Comparison of ENCODE assay signal across 40 cellular contexts in the genomic region with DNA sequence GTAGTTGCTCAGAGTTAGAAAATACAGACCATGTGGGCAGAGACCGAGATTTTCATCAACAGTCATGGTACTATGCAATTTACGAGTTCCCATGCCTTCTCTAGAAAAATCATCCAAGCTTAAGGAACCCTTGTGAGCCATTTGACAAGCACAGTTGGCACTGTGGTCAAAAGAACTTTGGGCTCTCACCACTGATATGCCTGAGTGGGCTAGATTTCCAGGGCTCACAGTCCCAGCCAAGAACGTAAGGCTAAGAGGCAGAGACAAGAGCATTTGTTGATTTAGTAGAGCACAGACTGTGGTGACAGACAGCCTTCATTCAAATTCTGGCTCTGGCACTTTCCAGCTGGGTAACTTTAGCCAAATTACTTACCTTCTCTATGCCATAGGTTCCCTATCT.
"Had no signal": no experiment of that assay in that cellular context is flagged by ENCODE, and none has a peak within 500 bp of the region (broad histone marks: within the 10 kb centered on the region; RNA-seq: fewer than 3 reads in every experiment).

No MANE protein-coding gene starts in this region.

- H3K27ac ChIP-seq: adrenal gland, ascending aorta, body of pancreas, brain microvascular endothelial cell, breast epithelium, cardiac muscle cell had no signal

- H3K4me1 ChIP-seq: adrenal gland, ascending aorta, body of pancreas, breast epithelium had no signal

- H3K4me1 Mint-ChIP-seq: activated naive CD4-positive, alpha-beta T cell treated with anti-CD3 and anti-CD28 coated beads, Interleukin-2, amount 10 ng/mL, durations not matched to agents 7 days and 5 days; activated naive CD4-positive, alpha-beta T cell treated with anti-CD3 and anti-CD28 coated beads, Interleukin-2, amount 50 U/mL, for 24 hours; activated naive CD8-positive, alpha-beta T cell treated with anti-CD3 and anti-CD28 coated beads for 36 hours; activated naive CD8-positive, alpha-beta T cell treated with anti-CD3 and anti-CD28 coated beads, Interleukin-2, amount 10 ng/mL, durations not matched to agents 7 days and 5 days; activated naive CD8-positive, alpha-beta T cell treated with anti-CD3 and anti-CD28 coated beads, Interleukin-2, amount 50 U/mL, for 24 hours; activated T-helper 17 cell treated with anti-CD3 and anti-CD28 coated beads, Interleukin-2, amount 50 U/mL, for 72 hours; brain; central memory CD8-positive, alpha-beta T cell had no signal

- H3K36me3 ChIP-seq: adrenal gland, ascending aorta, brain microvascular endothelial cell, breast epithelium, cardiac muscle cell had no signal

- H3K27ac Mint-ChIP-seq: activated naive CD4-positive, alpha-beta T cell treated with anti-CD3 and anti-CD28 coated beads for 36 hours; activated naive CD4-positive, alpha-beta T cell treated with anti-CD3 and anti-CD28 coated beads, Interleukin-2, amount 10 ng/mL, durations not matched to agents 7 days and 5 days; activated naive CD4-positive, alpha-beta T cell treated with anti-CD3 and anti-CD28 coated beads, Interleukin-2, amount 50 U/mL, for 24 hours; activated naive CD4-positive, alpha-beta T cell treated with anti-CD3 and anti-CD28 coated beads, Interleukin-2, amount 50 U/mL, for 72 hours; activated naive CD8-positive, alpha-beta T cell; activated naive CD8-positive, alpha-beta T cell treated with anti-CD3 and anti-CD28 coated beads for 36 hours; activated naive CD8-positive, alpha-beta T cell treated with anti-CD3 and anti-CD28 coated beads, Interleukin-2, amount 10 ng/mL, durations not matched to agents 7 days and 5 days; activated naive CD8-positive, alpha-beta T cell treated with anti-CD3 and anti-CD28 coated beads, Interleukin-2, amount 50 U/mL, for 24 hours; activated T-cell treated with anti-CD3 and anti-CD28 coated beads, Interleukin-2, amount 50 U/mL, for 24 hours; activated T-cell treated with anti-CD3 and anti-CD28 coated beads, Interleukin-2, amount 50 U/mL, for 72 hours; activated T-helper 1 cell treated with anti-CD3 and anti-CD28 coated beads, Interleukin-12 subunit alpha, Interleukin-12 subunit beta, Interleukin-2, Interleukin-4 antibody, amounts not matched to agents 30 ng/mL and 10 ng/mL and 1 ng/mL, durations not matched to agents 14 hours and 24 hours and 36 hours; activated T-helper 17 cell treated with anti-CD3 and anti-CD28 coated beads, Interleukin-2, amount 50 U/mL, for 72 hours; activated T-helper 2 cell treated with anti-CD3 and anti-CD28 coated beads, Interferon-gamma antibody, Interleukin-2, Interleukin-4, amounts not matched to agents 10 μg/mL and 5 μg/mL and 100 μg/mL, durations not matched to agents 14 hours and 24 hours and 36 hours; brain had no signal

- H3K36me3 Mint-ChIP-seq: activated naive CD4-positive, alpha-beta T cell treated with anti-CD3 and anti-CD28 coated beads, Interleukin-2, amount 10 ng/mL, durations not matched to agents 7 days and 5 days; activated naive CD4-positive, alpha-beta T cell treated with anti-CD3 and anti-CD28 coated beads, Interleukin-2, amount 50 U/mL, for 24 hours; activated naive CD4-positive, alpha-beta T cell treated with anti-CD3 and anti-CD28 coated beads, Interleukin-2, amount 50 U/mL, for 72 hours; activated naive CD8-positive, alpha-beta T cell; activated naive CD8-positive, alpha-beta T cell treated with anti-CD3 and anti-CD28 coated beads for 36 hours; activated naive CD8-positive, alpha-beta T cell treated with anti-CD3 and anti-CD28 coated beads, Interleukin-2, amount 10 ng/mL, durations not matched to agents 7 days and 5 days; brain had no signal

- DNase-seq: activated CD8-positive, alpha-beta memory T cell treated with anti-CD3 and anti-CD28 coated beads, Interleukin-2, amount 50 U/mL, for 48 hours; activated effector memory CD4-positive, alpha-beta T cell treated with anti-CD3 and anti-CD28 coated beads, Interleukin-2, amount 50 U/mL, for 16 hours; activated effector memory CD4-positive, alpha-beta T cell treated with Interleukin-2 at 50 U/mL for 16 hours; activated gamma-delta T cell; activated gamma-delta T cell treated with Interleukin-2 at 50 U/mL for 16 hours; activated naive CD4-positive, alpha-beta T cell; activated naive CD4-positive, alpha-beta T cell treated with anti-CD3 and anti-CD28 coated beads for 36 hours; activated naive CD4-positive, alpha-beta T cell treated with anti-CD3 and anti-CD28 coated beads, Interleukin-2, amount 10 ng/mL, durations not matched to agents 7 days and 5 days; activated naive CD4-positive, alpha-beta T cell treated with anti-CD3 and anti-CD28 coated beads, Interleukin-2, amount 50 U/mL, for 16 hours; activated naive CD4-positive, alpha-beta T cell treated with Interleukin-2 at 50 U/mL for 16 hours; activated naive CD8-positive, alpha-beta T cell treated with anti-CD3 and anti-CD28 coated beads for 36 hours; activated naive CD8-positive, alpha-beta T cell treated with anti-CD3 and anti-CD28 coated beads, Interleukin-2, amount 10 ng/mL, durations not matched to agents 7 days and 5 days; activated naive CD8-positive, alpha-beta T cell treated with anti-CD3 and anti-CD28 coated beads, Interleukin-2, amount 50 U/mL, for 24 hours; activated T-cell treated with anti-CD3 and anti-CD28 coated beads for 4 hours; activated T-cell treated with anti-CD3 and anti-CD28 coated beads, Interleukin-2, amount 50 U/mL, for 1 hour; activated T-cell treated with anti-CD3 and anti-CD28 coated beads, Interleukin-2, amount 50 U/mL, for 24 hours; activated T-cell treated with anti-CD3 and anti-CD28 coated beads, Interleukin-2, amount 50 U/mL, for 4 hours; activated T-cell treated with anti-CD3 and anti-CD28 coated beads, Interleukin-2, amount 50 U/mL, for 48 hours; activated T-cell treated with anti-CD3 and anti-CD28 coated beads, Interleukin-2, amount 50 U/mL, for 72 hours; adrenal gland; amniotic stem cell; amygdala; anterior cingulate cortex; aorta; body of pancreas; brain microvascular endothelial cell; caudate nucleus; central memory CD4-positive, alpha-beta T cell had no signal

- H3K27me3 Mint-ChIP-seq: activated naive CD4-positive, alpha-beta T cell treated with anti-CD3 and anti-CD28 coated beads, Interleukin-2, amount 10 ng/mL, durations not matched to agents 7 days and 5 days; activated naive CD4-positive, alpha-beta T cell treated with anti-CD3 and anti-CD28 coated beads, Interleukin-2, amount 50 U/mL, for 24 hours; activated naive CD8-positive, alpha-beta T cell; activated naive CD8-positive, alpha-beta T cell treated with anti-CD3 and anti-CD28 coated beads for 36 hours; activated naive CD8-positive, alpha-beta T cell treated with anti-CD3 and anti-CD28 coated beads, Interleukin-2, amount 10 ng/mL, durations not matched to agents 7 days and 5 days; activated naive CD8-positive, alpha-beta T cell treated with anti-CD3 and anti-CD28 coated beads, Interleukin-2, amount 50 U/mL, for 24 hours; activated T-cell treated with anti-CD3 and anti-CD28 coated beads, Interleukin-2, amount 50 U/mL, for 24 hours; activated T-helper 17 cell treated with anti-CD3 and anti-CD28 coated beads, Interleukin-2, amount 50 U/mL, for 72 hours; central memory CD8-positive, alpha-beta T cell had no signal

- H3K4me3 ChIP-seq: adrenal gland, ascending aorta, body of pancreas, breast epithelium, cardiac muscle cell had no signal

- H3K27me3 ChIP-seq: adrenal gland, ascending aorta, body of pancreas, brain microvascular endothelial cell, breast epithelium, cardiac muscle cell had no signal

- ATAC-seq: activated naive CD4-positive, alpha-beta T cell treated with anti-CD3 and anti-CD28 coated beads, Interleukin-2, amount 50 U/mL, for 72 hours; activated naive CD8-positive, alpha-beta T cell treated with anti-CD3 and anti-CD28 coated beads, Interleukin-2, amount 50 U/mL, for 24 hours; activated T-cell treated with anti-CD3 and anti-CD28 coated beads, Interleukin-2, amount 50 U/mL, for 4 hours; activated T-cell treated with anti-CD3 and anti-CD28 coated beads, Interleukin-2, amount 50 U/mL, for 72 hours; activated T-helper 17 cell treated with anti-CD3 and anti-CD28 coated beads, Interleukin-2, amount 50 U/mL, for 72 hours; body of pancreas had no signal

- H3K9me3 Mint-ChIP-seq: activated naive CD4-positive, alpha-beta T cell treated with anti-CD3 and anti-CD28 coated beads, Interleukin-2, amount 10 ng/mL, durations not matched to agents 7 days and 5 days; activated naive CD8-positive, alpha-beta T cell treated with anti-CD3 and anti-CD28 coated beads for 36 hours; activated T-cell treated with anti-CD3 and anti-CD28 coated beads, Interleukin-2, amount 50 U/mL, for 24 hours; activated T-cell treated with anti-CD3 and anti-CD28 coated beads, Interleukin-2, amount 50 U/mL, for 4 hours; activated T-helper 1 cell treated with anti-CD3 and anti-CD28 coated beads, Interleukin-12 subunit alpha, Interleukin-12 subunit beta, Interleukin-2, Interleukin-4 antibody, amounts not matched to agents 30 ng/mL and 10 ng/mL and 1 ng/mL, durations not matched to agents 14 hours and 24 hours and 36 hours; activated T-helper 2 cell treated with anti-CD3 and anti-CD28 coated beads, Interferon-gamma antibody, Interleukin-2, Interleukin-4, amounts not matched to agents 10 μg/mL and 5 μg/mL and 100 μg/mL, durations not matched to agents 14 hours and 24 hours and 36 hours had no signal

- FAIRE-seq: astrocyte had no signal

- H3K9me3 ChIP-seq: adrenal gland, ascending aorta, body of pancreas, breast epithelium had no signal

- H3K4me3 Mint-ChIP-seq: activated naive CD4-positive, alpha-beta T cell treated with anti-CD3 and anti-CD28 coated beads for 36 hours; activated naive CD4-positive, alpha-beta T cell treated with anti-CD3 and anti-CD28 coated beads, Interleukin-2, amount 10 ng/mL, durations not matched to agents 7 days and 5 days; activated naive CD4-positive, alpha-beta T cell treated with anti-CD3 and anti-CD28 coated beads, Interleukin-2, amount 50 U/mL, for 24 hours; activated naive CD8-positive, alpha-beta T cell; activated naive CD8-positive, alpha-beta T cell treated with anti-CD3 and anti-CD28 coated beads for 36 hours; activated naive CD8-positive, alpha-beta T cell treated with anti-CD3 and anti-CD28 coated beads, Interleukin-2, amount 10 ng/mL, durations not matched to agents 7 days and 5 days; activated naive CD8-positive, alpha-beta T cell treated with anti-CD3 and anti-CD28 coated beads, Interleukin-2, amount 50 U/mL, for 24 hours; activated T-cell treated with anti-CD3 and anti-CD28 coated beads, Interleukin-2, amount 50 U/mL, for 24 hours; activated T-cell treated with anti-CD3 and anti-CD28 coated beads, Interleukin-2, amount 50 U/mL, for 4 hours; activated T-cell treated with anti-CD3 and anti-CD28 coated beads, Interleukin-2, amount 50 U/mL, for 72 hours; activated T-helper 1 cell treated with anti-CD3 and anti-CD28 coated beads, Interleukin-12 subunit alpha, Interleukin-12 subunit beta, Interleukin-2, Interleukin-4 antibody, amounts not matched to agents 30 ng/mL and 10 ng/mL and 1 ng/mL, durations not matched to agents 14 hours and 24 hours and 36 hours; activated T-helper 17 cell treated with anti-CD3 and anti-CD28 coated beads, Interleukin-2, amount 50 U/mL, for 72 hours; brain; central memory CD8-positive, alpha-beta T cell had no signal
